8 cellular contexts compared by ENCODE assay signal in genomic region chr19:34336781-34337271, GRCh38. TPM values are rescaled to one million over a fixed set of nuclear protein-coding genes. Genes with fewer than 3 reads are reported as not detected.
DNase-seq lines count a peak whose midpoint lies in the region; ATAC-seq, FAIRE-seq and TF ChIP-seq lines count a peak whose summit lies in the region.

No MANE protein-coding gene starts in this region.

- peak; percentile 79 for FAIRE-seq in K562 (lab: Jason Lieb, UNC)

- BruUV-seq in K562 (replicated peaks; lab: Mats Ljungman, UMichigan) = no TSS peak

- H3K9me1 ChIP-seq in K562 (ENCODE audit: control insufficient read depth, insufficient read depth, low read length) = peaks cover 4% of the 10 kb centered on the region

- in situ Hi-C loops in K562 (cut with MboI) = no loop called here

- no peak for TF ChIP-seq EP300 in K562 (IDR thresholded peaks at IDR 0.05; ENCODE audit: low read length)

- DNase-seq in AG09309 (ENCODE audit: low read depth) = no peak
- DNase-seq in GM10266 (ENCODE audit: extremely low spot score) = peak; percentile 61
- peak in 3 of 4 experiments; percentile 42 to 44 (median 44) for DNase-seq in K562 (ENCODE audit: extremely low read depth in 1 of 4, low spot score in 3 of 4)
- DNase-seq in right lobe of liver = no peak
- DNase-seq in GOT3 (lab: John Stamatoyannopoulos, UW) = no peak
- no peak for DNase-seq in A172 (ENCODE audit: low spot score)

- H3K27me3 ChIP-seq in OCI-LY3 (ENCODE audit: low read depth, low read length) (no peaks in the 10 kb centered on the region), K562 (ENCODE audit: control insufficient read depth in 2 of 2, insufficient read depth in 2 of 2, low read length in 2 of 2) (no peaks in the 10 kb centered on the region), right lobe of liver (no peaks in the 10 kb centered on the region)

- H3K4me3 ChIP-seq in AG09309 (ENCODE audit: control insufficient read depth, low read depth, low read length) (no peak overlapping the region), OCI-LY3 (ENCODE audit: low read length) (no peak overlapping the region), K562 (no peak overlapping the region), right lobe of liver (no peak overlapping the region)

- TF ChIP-seq RAD21 in K562 (CRISPR knock-in tag; conservative IDR thresholded peaks at IDR 0.05 in 1 of 2, IDR thresholded peaks at IDR 0.05 in 1 of 2) = peak; percentile 29 to 58; a peak in 3 of 4 replicates

- H3K79me2 ChIP-seq in OCI-LY3 (ENCODE audit: low read length) (no peaks in the 10 kb centered on the region), K562 (ENCODE audit: control insufficient read depth, insufficient read depth, low read length) (no peaks in the 10 kb centered on the region)

- POLR2A ChIA-PET in K562 (lab: Yijun Ruan, JAX) = no interaction called here

- H3K9ac ChIP-seq in OCI-LY3 (ENCODE audit: low read length) (no peak overlapping the region), K562 (ENCODE audit: insufficient read depth in 1 of 2, low read depth in 2 of 2, low read length in 2 of 2) (no peak overlapping the region)

- TF ChIP-seq POLR2A in K562 (conservative IDR thresholded peaks at IDR 0.05) (no peak), right lobe of liver (IDR thresholded peaks at IDR 0.05) (no peak)

- H4K20me1 ChIP-seq in OCI-LY3 (ENCODE audit: insufficient read depth, low read length) (no peaks in the 10 kb centered on the region), K562 (replicated peaks; ENCODE audit: control insufficient read depth, insufficient read depth, low read length) (no peaks in the 10 kb centered on the region)

- peak; percentile 43; the same call in 2 of the 3 replicates for ATAC-seq in K562
- peak; percentile 37 to 56 (median 52) for ATAC-seq in right lobe of liver
- ATAC-seq in GM21528 (IDR thresholded peaks at IDR 0.05; ENCODE audit: low FRiP score, unreplicated experiment) = no peak

- H3K4me1 ChIP-seq in OCI-LY3 (ENCODE audit: low read length) (no peaks in the 10 kb centered on the region), K562 (replicated peaks in 1 of 2; ENCODE audit: control insufficient read depth in 2 of 2, insufficient read depth in 2 of 2, low read length in 2 of 2) (no peaks in the 10 kb centered on the region), right lobe of liver (peaks cover 0 to 31% (median 9%) of the 10 kb centered on the region in 4 donors)

- no peak overlapping the region for H2AFZ ChIP-seq in OCI-LY3 (ENCODE audit: low read depth, low read length)
- H2AFZ ChIP-seq in K562 (ENCODE audit: low read depth, low read length) = no peak overlapping the region

- H3K4me2 ChIP-seq in OCI-LY3 (ENCODE audit: low read length) (no peak overlapping the region), K562 (ENCODE audit: insufficient read depth, low read length) (no peak overlapping the region)

- no peak overlapping the region for H3K27ac ChIP-seq in OCI-LY3 (ENCODE audit: low read length)
- H3K27ac ChIP-seq in K562 (ENCODE audit: extremely low read depth, low read depth, low read length) = no peak overlapping the region
- peak overlapping the region in 2 of 3 donors; percentile 54 to 70 for H3K27ac ChIP-seq in right lobe of liver

- 5% methylated on average over 1 of the region's 1 CpG for WGBS in K562 (ENCODE audit: insufficient coverage, low coverage, missing lambda C conversion rate)
- WGBS in right lobe of liver (ENCODE audit: insufficient coverage, low coverage, low lambda C conversion rate, missing lambda C conversion rate) = 5% methylated on average over 1 of the region's 1 CpG

- CTCF ChIA-PET in K562 (lab: Yijun Ruan, JAX; ENCODE audit: low intra/inter-chr PET ratio) = interaction anchor here (0.7 to 1.2 kb wide), 2 partner anchors 92 to 95 kb away, joined by 3 to 6 read pairs; no protein-coding TSS in a partner anchor

- H3K9me3 ChIP-seq in OCI-LY3 (ENCODE audit: insufficient read depth, low read length) (no peaks in the 10 kb centered on the region), K562 (replicated peaks; ENCODE audit: control insufficient read depth, insufficient read depth, low read depth, low read length) (no peaks in the 10 kb centered on the region), right lobe of liver (no peaks in the 10 kb centered on the region)

- TF ChIP-seq CTCF in AG09309 (IDR thresholded peaks at IDR 0.05; ENCODE audit: control insufficient read depth, insufficient read depth, low read depth, low read length, missing control alignments) = peak; percentile 56
- TF ChIP-seq CTCF in GM10266 (IDR thresholded peaks at IDR 0.05; ENCODE audit: control insufficient read depth, insufficient read depth, low read depth, missing control alignments) = peak; percentile 57
- peak; percentile 82 for TF ChIP-seq CTCF in OCI-LY3 (IDR thresholded peaks at IDR 0.05; ENCODE audit: low read depth, low read length)
- TF ChIP-seq CTCF in K562 (IDR thresholded peaks at IDR 0.05 in 2 of 3, conservative IDR thresholded peaks at IDR 0.05 in 1 of 3; ENCODE audit: insufficient read depth in 2 of 3, low read depth in 1 of 3, low read length in 3 of 3) = peak; percentile 59 to 65 (median 60); a peak in 5 of 6 replicates
- peak; percentile 56 to 67 (median 62) for TF ChIP-seq CTCF in right lobe of liver (IDR thresholded peaks at IDR 0.05)

- H3K36me3 ChIP-seq in OCI-LY3 (replicated peaks; ENCODE audit: low read depth, low read length) (peaks cover 11% of the 10 kb centered on the region), K562 (ENCODE audit: control insufficient read depth, insufficient read depth, low read length) (peaks cover 56% of the 10 kb centered on the region), right lobe of liver (peaks cover 0 to 37% (median 21%) of the 10 kb centered on the region in 4 donors)

- intact Hi-C loops in K562 (cut with micrococcal nuclease) (loop anchor here (5.0 kb wide), 1 partner anchor 95 kb away; no protein-coding TSS in a partner anchor), right lobe of liver (cut with DNase I) (no loop called here)

TF ChIP-seq in K562, 482 proteins besides CTCF, POLR2A, EP300 and RAD21 (continues in another document):
- TF ChIP-seq RCOR1 (IDR thresholded peaks at IDR 0.05; ENCODE audit: borderline replicate concordance in 1 of 2, low read depth in 2 of 2, low read length in 2 of 2) (0 out of 4 replicates have a peak, but pooled peaks of 1 of the 2 experiments have one; percentile 27), KDM1A (IDR thresholded peaks at IDR 0.05) (peak; percentile 37 to 45; a peak in 1 of 4 replicates), VEZF1 (CRISPR knock-in tag; IDR thresholded peaks at IDR 0.05) (peak; percentile 42; the same call in 1 of the 2 replicates), NBN (IDR thresholded peaks at IDR 0.05; ENCODE audit: low read depth) (no peak), CBX5 (IDR thresholded peaks at IDR 0.05; ENCODE audit: borderline replicate concordance, low read depth) (no peak), SMC3 (conservative IDR thresholded peaks at IDR 0.05; ENCODE audit: insufficient read depth, low read depth, low read length) (peak; percentile 48), ZNF143 (CRISPR knock-in tag; IDR thresholded peaks at IDR 0.05) (no peak), ZNF384 (IDR thresholded peaks at IDR 0.05; ENCODE audit: low read depth, low read length) (peak; percentile 95), ZBTB34 (CRISPR knock-in tag; IDR thresholded peaks at IDR 0.05) (no peak), HEY1 (CRISPR knock-in tag; IDR thresholded peaks at IDR 0.05; ENCODE audit: borderline replicate concordance) (no peak), SNIP1 (IDR thresholded peaks at IDR 0.05; ENCODE audit: low read depth) (no peak), EGR1 (conservative IDR thresholded peaks at IDR 0.05) (peak; percentile 77)

RNA-seq across cellular contexts. Expression of gene GPI, which starts 28.2 kb away (rescaled TPM):
- total RNA-seq in K562 (2011; cell fraction: chromatin; rRNA removed; ENCODE audit: low replicate concordance) = 590 and 952 TPM in 2 replicates
- 406 and 452 TPM in 2 replicates for total RNA-seq in K562 (2011; cell fraction: nucleolus; rRNA removed)
- total RNA-seq in K562 (2011; cell fraction: nucleoplasm; rRNA removed) = 536 and 580 TPM in 2 replicates
- total RNA-seq in K562 (2014; rRNA removed) (140 and 173 TPM in 2 replicates), K562 (2014; rRNA removed; fragmentation: Illumina TruSeq; extraction: Trizol) (95.8 and 118 TPM in 2 replicates), K562 (2015; rRNA removed; fragmentation: Illumina TruSeq; extraction: Trizol) (122 and 132 TPM in 2 replicates), K562 (2021) (349 and 358 TPM in 2 replicates), right lobe of liver (100 to 1,000 TPM; 163 to 364 (median 256) TPM)
- polyA plus RNA-seq in K562 (2011; rRNA removed) (94.1 and 259 TPM in 2 replicates), K562 (2014; fragmentation: Illumina TruSeq; extraction: Trizol) (306 and 322 TPM in 2 replicates), K562 (2014; fragmentation: Nextera tagmentation; extraction: Ambion mirVana) (100 to 1,000 TPM in 1 of 2 experiments, 10 to 100 TPM in 1; 88.3 to 168 TPM), K562 (2014; rRNA removed) (114 and 116 TPM in 2 replicates)
- polyA plus RNA-seq in K562 (2011; cell fraction: cytosol; rRNA removed) = 182 and 184 TPM in 2 replicates
- 344 and 354 TPM in 2 replicates for polyA plus RNA-seq in K562 (2011; cell fraction: nucleus; rRNA removed)
- 353 and 375 TPM in 2 replicates for polyA plus RNA-seq in K562 (2012)
- polyA minus RNA-seq in K562 (2011; rRNA and poly(A)+ RNA removed) = 222 and 306 TPM in 2 replicates
- polyA minus RNA-seq in K562 (2011; cell fraction: cytosol; rRNA and poly(A)+ RNA removed) = 368 and 561 TPM in 2 replicates
- 118 and 188 TPM in 2 replicates for polyA minus RNA-seq in K562 (2011; cell fraction: nucleus; rRNA and poly(A)+ RNA removed)
- total RNA-seq in A172 (2014; rRNA removed; shearing (Covaris generic)) = 179 and 185 TPM in 2 replicates

Comparison
In these comparisons a context has a peak if more than half of its experiments do, and no peak if none do; other contexts are left out.
1. DNase-seq: peak in GM10266 (single experiment) and K562 (3 of 4); none in AG09309 (single experiment), right lobe of liver (0 of 3), GOT3 (single experiment) and A172 (single experiment).
2. H3K27ac ChIP-seq: peak in right lobe of liver (2 of 3); none in OCI-LY3 (single experiment) and K562 (single experiment).
3. Peak in every context shown above with its lines, with median percentiles within 50 percentile points of each other: CTCF ChIP-seq.